1 cellular context compared by ENCODE assay signal in the genomic region with DNA sequence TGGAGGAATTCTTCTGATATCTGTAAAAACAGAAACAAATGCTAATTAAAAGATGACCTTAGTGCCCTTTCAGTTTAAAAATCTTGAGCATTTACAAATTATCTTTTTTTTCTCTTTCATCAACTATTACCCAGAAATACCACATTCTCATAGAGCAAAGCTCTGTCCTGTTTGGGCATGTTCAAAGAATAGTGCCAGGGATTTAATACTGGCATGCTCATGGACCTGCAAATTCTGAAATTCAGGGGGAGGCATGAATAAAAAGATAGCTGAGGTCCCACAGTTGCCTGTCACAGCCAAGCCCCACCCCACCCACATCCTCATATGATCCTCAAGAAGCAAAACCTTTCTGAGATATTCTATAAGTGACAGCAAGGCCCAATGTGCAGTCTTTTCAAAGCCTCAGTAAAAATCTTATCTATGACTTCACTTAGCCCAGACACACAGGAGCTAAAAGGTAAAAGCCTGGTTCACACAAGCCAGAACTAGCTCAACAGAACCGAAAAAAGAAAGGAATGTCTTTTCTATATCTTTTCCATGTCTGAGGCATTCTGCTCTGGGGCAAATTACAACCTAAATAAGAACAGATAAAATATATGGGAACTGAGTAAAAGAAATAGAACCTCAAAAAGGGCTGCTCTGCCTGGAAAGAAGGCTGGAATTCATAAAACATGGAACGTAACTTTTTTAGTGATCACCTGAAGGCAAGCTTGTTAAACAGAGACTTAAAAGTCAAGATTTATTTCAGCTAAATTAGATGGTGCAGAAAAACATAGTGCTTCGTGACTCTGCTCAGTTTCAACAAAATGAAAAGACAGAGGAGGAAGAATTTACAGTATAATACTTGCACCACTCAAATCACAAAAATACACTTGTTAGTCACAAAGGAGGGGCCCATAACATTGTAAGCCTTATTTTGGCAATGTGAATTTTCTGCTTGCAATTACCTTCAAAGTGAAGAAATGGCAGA.
TF ChIP-seq lines count a peak whose summit lies in the region.

No MANE protein-coding gene starts in this region.

TF ChIP-seq in HEK293, 187 proteins besides CTCF, POLR2A, EP300 and RAD21 (continued from another document):
- TF ChIP-seq ZNF580 (tag by site-specific recombination; IDR thresholded peaks at IDR 0.05) (no peak), PRDM10 (tag by site-specific recombination; IDR thresholded peaks at IDR 0.05) (0 out of 2 replicates have a peak, but pooled peaks have one; percentile 10), BCL11A (tag by site-specific recombination; IDR thresholded peaks at IDR 0.05; ENCODE audit: low read depth) (no peak)
- TF ChIP-seq, protein P1, sequence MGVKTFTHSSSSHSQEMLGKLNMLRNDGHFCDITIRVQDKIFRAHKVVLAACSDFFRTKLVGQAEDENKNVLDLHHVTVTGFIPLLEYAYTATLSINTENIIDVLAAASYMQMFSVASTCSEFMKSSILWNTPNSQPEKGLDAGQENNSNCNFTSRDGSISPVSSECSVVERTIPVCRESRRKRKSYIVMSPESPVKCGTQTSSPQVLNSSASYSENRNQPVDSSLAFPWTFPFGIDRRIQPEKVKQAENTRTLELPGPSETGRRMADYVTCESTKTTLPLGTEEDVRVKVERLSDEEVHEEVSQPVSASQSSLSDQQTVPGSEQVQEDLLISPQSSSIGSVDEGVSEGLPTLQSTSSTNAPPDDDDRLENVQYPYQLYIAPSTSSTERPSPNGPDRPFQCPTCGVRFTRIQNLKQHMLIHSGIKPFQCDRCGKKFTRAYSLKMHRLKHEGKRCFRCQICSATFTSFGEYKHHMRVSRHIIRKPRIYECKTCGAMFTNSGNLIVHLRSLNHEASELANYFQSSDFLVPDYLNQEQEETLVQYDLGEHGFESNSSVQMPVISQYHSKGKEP (tag by site-specific recombination; IDR thresholded peaks at IDR 0.05): no peak
